ENCODE assay signal across 10 cellular contexts in the genomic region with DNA sequence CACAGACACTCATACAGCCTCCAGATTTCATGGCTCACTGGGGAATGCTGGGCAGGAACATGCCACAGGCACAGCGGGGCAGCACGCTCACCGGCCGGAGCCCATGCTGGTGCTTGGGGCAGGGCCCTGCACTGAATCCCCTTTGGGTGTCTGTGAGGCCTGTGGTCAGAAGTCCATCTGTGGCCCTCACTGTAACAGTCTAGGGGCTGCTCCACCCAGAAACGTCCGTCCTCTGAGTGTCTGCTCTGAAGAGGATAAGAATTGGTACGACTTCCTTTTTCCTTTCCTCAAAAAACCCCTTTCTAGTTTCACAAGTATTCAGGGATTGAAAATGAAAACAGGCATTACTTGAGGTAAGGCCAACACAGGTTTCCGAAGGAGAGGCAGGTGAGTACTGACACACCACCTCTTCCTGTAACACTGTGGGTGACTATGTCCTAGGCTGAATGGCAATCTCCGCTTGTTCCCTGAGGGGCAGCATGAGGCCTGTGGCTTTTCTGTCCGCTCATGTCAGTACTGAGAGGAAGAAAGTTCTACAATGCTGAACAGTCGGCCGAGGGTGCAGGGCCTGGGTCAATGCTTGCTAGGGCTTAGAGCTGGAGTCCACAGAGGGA. TPM values are rescaled to one million over a fixed set of nuclear protein-coding genes. Genes with fewer than 3 reads are reported as not detected.
DNase-seq lines count a peak whose midpoint lies in the region; ATAC-seq and TF ChIP-seq lines count a peak whose summit lies in the region.
"Had no signal": no experiment of that assay in that cellular context is flagged by ENCODE, and none has a peak within 500 bp of the region (broad histone marks: within the 10 kb centered on the region; RNA-seq: fewer than 3 reads in every experiment).

No MANE protein-coding gene starts in this region.

- H3K4me1 ChIP-seq in adipocyte (ENCODE audit: control insufficient read depth, insufficient read depth, low read length) (peaks cover 48% of the 10 kb centered on the region), foreskin keratinocyte (no peaks in the 10 kb centered on the region)

- TF ChIP-seq CTCF in foreskin keratinocyte (conservative IDR thresholded peaks at IDR 0.05): no peak
- TF ChIP-seq CTCF in omental fat pad (IDR thresholded peaks at IDR 0.05): no peak

- peaks cover 22% of the 10 kb centered on the region for H3K36me3 ChIP-seq in adipocyte (ENCODE audit: control insufficient read depth, insufficient read depth, low read length, severe bottlenecking)

- H3K9ac ChIP-seq in adipocyte (ENCODE audit: low read length): peak overlapping the region; percentile 11

- peak; percentile 6 for DNase-seq in CD1c-positive myeloid dendritic cell (ENCODE audit: extremely low spot score)
- DNase-seq in adipocyte (ENCODE audit: low read depth): no peak
- no peak for DNase-seq in foreskin keratinocyte
- DNase-seq in RKO (ENCODE audit: low spot score): no peak
- DNase-seq in NCI-H82 treated with DMSO at 0.1 percent for 48 hours (lab: John Stamatoyannopoulos, UW; ENCODE audit: unreplicated experiment): no peak
- no peak for DNase-seq in omental fat pad (ENCODE audit: low spot score)
- DNase-seq: KG1, SHP77 treated with DMSO at 0.1 percent for 48 hours had no signal

- H3K4me3 ChIP-seq in adipocyte (ENCODE audit: low read length): no peak overlapping the region

- no peak overlapping the region for H3K27ac ChIP-seq in foreskin keratinocyte

- ATAC-seq in GM19035 (IDR thresholded peaks at IDR 0.05; ENCODE audit: unreplicated experiment) (peak; percentile 54), HG02943 (IDR thresholded peaks at IDR 0.05; ENCODE audit: low read depth, unreplicated experiment) (peak; percentile 78), foreskin keratinocyte (no peak), omental fat pad (ENCODE audit: low FRiP score) (no peak)

- H3K27me3 ChIP-seq in adipocyte (replicated peaks; ENCODE audit: control insufficient read depth, insufficient read depth, low read length) (no peaks in the 10 kb centered on the region), foreskin keratinocyte (no peaks in the 10 kb centered on the region)

- H3K9me3 ChIP-seq in adipocyte (ENCODE audit: control insufficient read depth, low read length): no peaks in the 10 kb centered on the region

RNA-seq across cellular contexts. Expression of gene TMEM11, which starts 42.5 kb away (rescaled TPM):
- total RNA-seq in foreskin keratinocyte (24.2 and 29.6 TPM in 2 replicates), omental fat pad (10 to 100 TPM; 24.9 to 41.3 (median 34.0) TPM)
- 48.6 and 53.1 TPM in 2 replicates for polyA plus RNA-seq in foreskin keratinocyte

RNA-seq across cellular contexts. Expression of gene DHRS7B, which starts 44.7 kb away (rescaled TPM):
- 34.5 and 35.9 TPM in 2 replicates for total RNA-seq in foreskin keratinocyte
- 35.9 and 37.4 TPM in 2 replicates for polyA plus RNA-seq in foreskin keratinocyte
- 10 to 100 TPM; 33.6 to 55.6 (median 46.5) TPM for total RNA-seq in omental fat pad

Comparison
In these comparisons a context has a peak if more than half of its experiments do, and no peak if none do; other contexts are left out.
1. ATAC-seq: peak in GM19035 (single experiment) and HG02943 (single experiment); none in foreskin keratinocyte (single experiment) and omental fat pad (single experiment).